8 cellular contexts compared by ENCODE assay signal in genomic region chr1:24946861-24947658, GRCh38. TPM values are rescaled to one million over a fixed set of nuclear protein-coding genes. Genes with fewer than 3 reads are reported as not detected.
A peak's percentile ranks its signal among the peaks of the same experiment; 100 is the strongest.
DNase-seq lines count a peak whose midpoint lies in the region; ATAC-seq and TF ChIP-seq lines count a peak whose summit lies in the region.

No MANE protein-coding gene starts in this region.

- H3K4me3 Mint-ChIP-seq in activated naive CD8-positive, alpha-beta T cell treated with anti-CD3 and anti-CD28 coated beads, Interleukin-2, amount 50 U/mL, for 24 hours, result peak overlapping the region; percentile 4
- H3K4me3 Mint-ChIP-seq in Calu3 (ENCODE audit: low read depth, unreplicated experiment), result no peak overlapping the region

- peaks cover 71% of the 10 kb centered on the region for H3K4me1 Mint-ChIP-seq in activated naive CD8-positive, alpha-beta T cell treated with anti-CD3 and anti-CD28 coated beads, Interleukin-2, amount 50 U/mL, for 24 hours
- no peaks in the 10 kb centered on the region for H3K4me1 Mint-ChIP-seq in Calu3 (ENCODE audit: low read depth, unreplicated experiment)

- CTCF ChIA-PET in Calu3 (lab: Charles Lee), result no interaction called here

- no peaks in the 10 kb centered on the region for H3K9me3 Mint-ChIP-seq in activated naive CD8-positive, alpha-beta T cell treated with anti-CD3 and anti-CD28 coated beads, Interleukin-2, amount 50 U/mL, for 24 hours
- no peaks in the 10 kb centered on the region for H3K9me3 Mint-ChIP-seq in Calu3 (ENCODE audit: low read depth, unreplicated experiment)

- no TSS peak for BruUV-seq in Calu3 (replicated peaks; lab: Mats Ljungman, UMichigan)

- TF ChIP-seq CTCF in Calu3 (IDR thresholded peaks at IDR 0.05; ENCODE audit: unreplicated experiment), result no peak

- peak; percentile 65 for DNase-seq in EH (ENCODE audit: low read depth)
- DNase-seq in GM19238 (ENCODE audit: insufficient read length, low spot score), result peak; percentile 88
- DNase-seq in activated naive CD8-positive, alpha-beta T cell treated with anti-CD3 and anti-CD28 coated beads, Interleukin-2, amount 50 U/mL, for 24 hours, result no peak
- DNase-seq in T1000 (lab: John Stamatoyannopoulos, UW), result no peak
- no peak for DNase-seq in Calu3
- no peak for DNase-seq in NCI-H2227 treated with DMSO at 0.1 percent for 48 hours (lab: John Stamatoyannopoulos, UW)
- DNase-seq in NCI-H2196 treated with DMSO at 0.1 percent for 48 hours (lab: John Stamatoyannopoulos, UW; ENCODE audit: unreplicated experiment), result no peak

- H3K27ac Mint-ChIP-seq in activated naive CD8-positive, alpha-beta T cell treated with anti-CD3 and anti-CD28 coated beads, Interleukin-2, amount 50 U/mL, for 24 hours, result peak overlapping the region; percentile 76
- H3K27ac Mint-ChIP-seq in Calu3 (ENCODE audit: unreplicated experiment), result no peak overlapping the region

- H3K36me3 Mint-ChIP-seq in activated naive CD8-positive, alpha-beta T cell treated with anti-CD3 and anti-CD28 coated beads, Interleukin-2, amount 50 U/mL, for 24 hours (ENCODE audit: low read depth), result peaks cover 74% of the 10 kb centered on the region
- no peaks in the 10 kb centered on the region for H3K36me3 Mint-ChIP-seq in Calu3 (ENCODE audit: insufficient read depth, unreplicated experiment)

- no peaks in the 10 kb centered on the region for H3K27me3 Mint-ChIP-seq in activated naive CD8-positive, alpha-beta T cell treated with anti-CD3 and anti-CD28 coated beads, Interleukin-2, amount 50 U/mL, for 24 hours
- H3K27me3 Mint-ChIP-seq in Calu3 (ENCODE audit: unreplicated experiment), result peaks cover 31% of the 10 kb centered on the region

- intact Hi-C loops in Calu3 (cut with micrococcal nuclease; ENCODE audit: unreplicated experiment), result no loop called here

- ATAC-seq in HG03039 (IDR thresholded peaks at IDR 0.05; ENCODE audit: unreplicated experiment), result peak; percentile 77
- peak; percentile 52 for ATAC-seq in activated naive CD8-positive, alpha-beta T cell treated with anti-CD3 and anti-CD28 coated beads, Interleukin-2, amount 50 U/mL, for 24 hours

RNA-seq across cellular contexts. Expression of gene RUNX3, which starts 17.0 kb away (rescaled TPM):
- 0.28 and 1.3 TPM in 2 replicates for total RNA-seq in Calu3 (2022)

Comparison
In these comparisons a context has a peak if more than half of its experiments do, and no peak if none do; other contexts are left out.
1. DNase-seq: peak in EH (single experiment) and GM19238 (single experiment); none in activated naive CD8-positive, alpha-beta T cell treated with anti-CD3 and anti-CD28 coated beads, Interleukin-2, amount 50 U/mL, for 24 hours (single experiment), T1000 (single experiment), Calu3 (single experiment), NCI-H2227 treated with DMSO at 0.1 percent for 48 hours (single experiment) and NCI-H2196 treated with DMSO at 0.1 percent for 48 hours (single experiment).